ENCODE assay signal across 11 cellular contexts in genomic region chr5:17314907-17315471, GRCh38.
DNase-seq lines count a peak whose midpoint lies in the region; ATAC-seq and TF ChIP-seq lines count a peak whose summit lies in the region.
"Had no signal": no experiment of that assay in that cellular context is flagged by ENCODE, and none has a peak within 500 bp of the region (broad histone marks: within the 10 kb centered on the region; RNA-seq: fewer than 3 reads in every experiment).

No MANE protein-coding gene starts in this region.

- no peaks in the 10 kb centered on the region for H3K9me3 Mint-ChIP-seq in mesothelial cell of epicardium
- peaks cover 0 to 5% (median 2%) of the 10 kb centered on the region in 8 donors for H3K9me3 Mint-ChIP-seq in CD4-positive, alpha-beta memory T cell
- H3K9me3 Mint-ChIP-seq: H9 had no signal

- peaks cover 29% of the 10 kb centered on the region for H3K4me1 Mint-ChIP-seq in mesothelial cell of epicardium
- peaks cover 0 to 1% (median 0%) of the 10 kb centered on the region in 4 donors for H3K4me1 Mint-ChIP-seq in CD4-positive, alpha-beta memory T cell

- WGBS in adrenal gland, 4 donors = 74 to 77% (median 75%) methylated on average over 5 of the region's 5 CpGs

- no peak for TF ChIP-seq POLR2A in adrenal gland (IDR thresholded peaks at IDR 0.05)

- H3K27ac Mint-ChIP-seq in mesothelial cell of epicardium = peak overlapping the region; percentile 7
- no peak overlapping the region for H3K27ac Mint-ChIP-seq in CD4-positive, alpha-beta memory T cell

- H3K36me3 Mint-ChIP-seq in mesothelial cell of epicardium = no peaks in the 10 kb centered on the region
- no peaks in the 10 kb centered on the region for H3K36me3 Mint-ChIP-seq in CD4-positive, alpha-beta memory T cell

- no peak overlapping the region for H3K27ac ChIP-seq in CD4-positive, alpha-beta memory T cell (ENCODE audit: low read depth, low read length)
- no peak overlapping the region for H3K27ac ChIP-seq in upper lobe of right lung
- H3K27ac ChIP-seq in adrenal gland = no peak overlapping the region
- H3K27ac ChIP-seq: colonic mucosa had no signal

- ATAC-seq in GM18502 (IDR thresholded peaks at IDR 0.05; ENCODE audit: poor library complexity, unreplicated experiment) = peak; percentile 24
- peak; percentile 20 for ATAC-seq in HG03280 (IDR thresholded peaks at IDR 0.05; ENCODE audit: unreplicated experiment)
- ATAC-seq in upper lobe of right lung = no peak

- POLR2A ChIA-PET in CD4-positive, alpha-beta memory T cell (lab: Charles Lee; ENCODE audit: partially characterized antibody) = no interaction called here

- TF ChIP-seq CTCF in mesothelial cell of epicardium (IDR thresholded peaks at IDR 0.05; ENCODE audit: unreplicated experiment) (no peak), upper lobe of right lung (IDR thresholded peaks at IDR 0.05) (no peak), adrenal gland (IDR thresholded peaks at IDR 0.05) (no peak)

- H3K9me3 ChIP-seq in CD4-positive, alpha-beta memory T cell (ENCODE audit: control insufficient read depth in 1 of 2, low read length in 2 of 2) = no peaks in the 10 kb centered on the region
- H3K9me3 ChIP-seq in upper lobe of right lung (no peaks in the 10 kb centered on the region), adrenal gland (replicated peaks in 1 of 3) (no peaks in the 10 kb centered on the region)
- H3K9me3 ChIP-seq: colonic mucosa had no signal

- no peak overlapping the region for H3K4me3 Mint-ChIP-seq in mesothelial cell of epicardium
- no peak overlapping the region for H3K4me3 Mint-ChIP-seq in CD4-positive, alpha-beta memory T cell
- H3K4me3 Mint-ChIP-seq: H9, neural crest cell had no signal

- CTCF ChIA-PET in CD4-positive, alpha-beta memory T cell (lab: Charles Lee; ENCODE audit: partially characterized antibody) = no interaction called here

- DNase-seq in NCI-H82 treated with DMSO at 0.1 percent for 48 hours (lab: John Stamatoyannopoulos, UW; ENCODE audit: unreplicated experiment) (peak; percentile 77), mesothelial cell of epicardium (ENCODE audit: low spot score in 2 of 2, unreplicated experiment in 2 of 2) (no peak), upper lobe of right lung (no peak), adrenal gland (no peak)
- no peak for DNase-seq in CD4-positive, alpha-beta memory T cell
- DNase-seq: colonic mucosa, H9, KG1 had no signal

- intact Hi-C loops in CD4-positive, alpha-beta memory T cell (cut with micrococcal nuclease) = no loop called here
- intact Hi-C loops in upper lobe of right lung (cut with DNase I) = no loop called here
- intact Hi-C loops in adrenal gland (cut with DNase I) = no loop called here

- no peaks in the 10 kb centered on the region for H3K36me3 ChIP-seq in CD4-positive, alpha-beta memory T cell (ENCODE audit: insufficient read depth, low read length)
- no peaks in the 10 kb centered on the region for H3K36me3 ChIP-seq in upper lobe of right lung
- no peaks in the 10 kb centered on the region for H3K36me3 ChIP-seq in adrenal gland (replicated peaks in 1 of 2)
- H3K36me3 ChIP-seq: colonic mucosa had no signal

- H3K27me3 ChIP-seq in CD4-positive, alpha-beta memory T cell (ENCODE audit: insufficient read depth, low read length) = no peaks in the 10 kb centered on the region
- H3K27me3 ChIP-seq in upper lobe of right lung (no peaks in the 10 kb centered on the region), adrenal gland (no peaks in the 10 kb centered on the region)
- H3K27me3 ChIP-seq: colonic mucosa had no signal

- H3K4me3 ChIP-seq in CD4-positive, alpha-beta memory T cell (ENCODE audit: low read length in 2 of 2) = no peak overlapping the region
- H3K4me3 ChIP-seq in upper lobe of right lung = no peak overlapping the region
- no peak overlapping the region for H3K4me3 ChIP-seq in adrenal gland
- H3K4me3 ChIP-seq: colonic mucosa had no signal

- no peaks in the 10 kb centered on the region for H3K4me1 ChIP-seq in CD4-positive, alpha-beta memory T cell (ENCODE audit: insufficient read depth, low read length)
- no peaks in the 10 kb centered on the region for H3K4me1 ChIP-seq in upper lobe of right lung
- H3K4me1 ChIP-seq in adrenal gland (replicated peaks in 1 of 2) = peaks cover 0 to 6% of the 10 kb centered on the region in 2 donors
- H3K4me1 ChIP-seq: colonic mucosa had no signal

- no peaks in the 10 kb centered on the region for H3K27me3 Mint-ChIP-seq in mesothelial cell of epicardium (ENCODE audit: low read depth)
- no peaks in the 10 kb centered on the region for H3K27me3 Mint-ChIP-seq in CD4-positive, alpha-beta memory T cell
